Comparison of ENCODE assay signal across 6 cellular contexts in genomic region chr14:22822017-22822618, GRCh38. TPM values are rescaled to one million over a fixed set of nuclear protein-coding genes. Genes with fewer than 3 reads are reported as not detected.
DNase-seq lines count a peak whose midpoint lies in the region; ATAC-seq and TF ChIP-seq lines count a peak whose summit lies in the region.

No MANE protein-coding gene starts in this region.

- H3K27ac ChIP-seq in breast epithelium: peak overlapping the region; percentile 70 to 90

- no peak for DNase-seq in breast epithelium (ENCODE audit: low spot score in 2 of 2)
- no peak for DNase-seq in MCF 10A (ENCODE audit: unreplicated experiment)
- peak; percentile 77 for DNase-seq in iPS-NIHi11 (ENCODE audit: low spot score)
- DNase-seq in type B pancreatic cell (ENCODE audit: extremely low spot score, unreplicated experiment): no peak
- no peak for DNase-seq in cerebellum (ENCODE audit: low spot score)

- no TSS peak for BruUV-seq in MCF 10A (replicated peaks; lab: Mats Ljungman, UMichigan)

- CTCF ChIA-PET in MCF 10A (lab: Yijun Ruan, JAX): interaction anchor here (0.5 to 8.2 kb wide), 29 partner anchors 12 to 499 kb away, joined by 3 to 186 read pairs (median 5); partner anchors contain the start of genes MMP14 and MRPL52

- H3K27ac Mint-ChIP-seq in MCF 10A (ENCODE audit: low read depth, unreplicated experiment): no peak overlapping the region
- peak overlapping the region; percentile 87 for H3K27ac Mint-ChIP-seq in type B pancreatic cell

- H3K4me3 Mint-ChIP-seq in MCF 10A (ENCODE audit: unreplicated experiment) (no peak overlapping the region), type B pancreatic cell (peak overlapping the region; percentile 79)

- no peaks in the 10 kb centered on the region for H3K27me3 ChIP-seq in breast epithelium

- intact Hi-C loops in breast epithelium (cut with DNase I; ENCODE audit: low total_unique reads) (no loop called here), MCF 10A (cut with micrococcal nuclease) (loop anchor here (1.0 to 10.0 kb wide), 6 partner anchors 45 to 235 kb away; partner anchors contain the start of genes AJUBA and CDH24)

- POLR2A ChIA-PET in MCF 10A (lab: Yijun Ruan, JAX): interaction anchor here (0.6 to 4.9 kb wide), 6 partner anchors 17 to 381 kb away, joined by 3 to 69 read pairs (median 7); no protein-coding TSS in a partner anchor

- H3K4me1 Mint-ChIP-seq in MCF 10A (ENCODE audit: insufficient read depth, unreplicated experiment): peaks cover 19% of the 10 kb centered on the region
- peaks cover 38% of the 10 kb centered on the region for H3K4me1 Mint-ChIP-seq in type B pancreatic cell (ENCODE audit: unreplicated experiment)

- no peaks in the 10 kb centered on the region for H3K9me3 ChIP-seq in breast epithelium

- H3K36me3 ChIP-seq in breast epithelium: no peaks in the 10 kb centered on the region

- peak overlapping the region; percentile 43 to 68 (median 51) for H3K4me3 ChIP-seq in breast epithelium

- H3K9me3 Mint-ChIP-seq in MCF 10A (ENCODE audit: unreplicated experiment) (no peaks in the 10 kb centered on the region), type B pancreatic cell (no peaks in the 10 kb centered on the region)

- no peak for TF ChIP-seq POLR2A in breast epithelium (IDR thresholded peaks at IDR 0.05)

- H3K36me3 Mint-ChIP-seq in MCF 10A (ENCODE audit: insufficient read depth, unreplicated experiment) (no peaks in the 10 kb centered on the region), type B pancreatic cell (no peaks in the 10 kb centered on the region)

- H3K27me3 Mint-ChIP-seq in MCF 10A (ENCODE audit: insufficient read depth, unreplicated experiment): no peaks in the 10 kb centered on the region
- H3K27me3 Mint-ChIP-seq in type B pancreatic cell: peaks cover 22% of the 10 kb centered on the region

- TF ChIP-seq CTCF in breast epithelium (IDR thresholded peaks at IDR 0.05) (no peak), MCF 10A (IDR thresholded peaks at IDR 0.05; ENCODE audit: unreplicated experiment) (no peak), type B pancreatic cell (conservative IDR thresholded peaks at IDR 0.05) (no peak)

- peaks cover 0 to 5% of the 10 kb centered on the region in 2 donors for H3K4me1 ChIP-seq in breast epithelium

- ATAC-seq in HG02610 (IDR thresholded peaks at IDR 0.05; ENCODE audit: unreplicated experiment): no peak

RNA-seq across cellular contexts. Expression of gene SLC7A7, which starts 6.9 kb away (rescaled TPM):
- total RNA-seq in breast epithelium: 10 to 100 TPM; 17.4 to 46.4 (median 27.2) TPM
- 0.61 and 0.98 TPM in 2 replicates for total RNA-seq in MCF 10A (2022)
- 9.7 and 31.6 TPM in 2 replicates for total RNA-seq in type B pancreatic cell (ENCODE audit: low replicate concordance)
- 2.2 TPM for total RNA-seq in cerebellum

RNA-seq across cellular contexts. Expression of gene MRPL52, which starts 7.6 kb away (rescaled TPM):
- total RNA-seq in breast epithelium: 10 to 100 TPM; 22.7 to 39.4 (median 34.7) TPM
- 172 and 186 TPM in 2 replicates for total RNA-seq in MCF 10A (2022)
- 88.5 and 96.6 TPM in 2 replicates for total RNA-seq in type B pancreatic cell (ENCODE audit: low replicate concordance)
- total RNA-seq in cerebellum: 25.8 TPM

RNA-seq across cellular contexts. Expression of gene MMP14, which starts 14.3 kb away (rescaled TPM):
- total RNA-seq in breast epithelium (100 to 1,000 TPM in 2 of 3 donors, 10 to 100 TPM in 1; 84.4 to 361 (median 136) TPM), MCF 10A (2022) (71.5 and 78.6 TPM in 2 replicates), type B pancreatic cell (ENCODE audit: low replicate concordance) (115 and 137 TPM in 2 replicates), cerebellum (17.6 TPM)

RNA-seq across cellular contexts. Expression of gene LRP10, which starts 49.4 kb away (rescaled TPM):
- 10 to 100 TPM; 70.1 to 97.5 (median 82.3) TPM for total RNA-seq in breast epithelium
- 71.0 and 83.1 TPM in 2 replicates for total RNA-seq in MCF 10A (2022)
- 52.3 and 91.8 TPM in 2 replicates for total RNA-seq in type B pancreatic cell (ENCODE audit: low replicate concordance)
- 7.8 TPM for total RNA-seq in cerebellum

RNA-seq across cellular contexts. Expression of gene OXA1L, which starts 55.6 kb away (rescaled TPM):
- total RNA-seq in breast epithelium (100 to 1,000 TPM in 2 of 3 donors, 10 to 100 TPM in 1; 80.0 to 145 (median 101) TPM), MCF 10A (2022) (100 and 103 TPM in 2 replicates), type B pancreatic cell (ENCODE audit: low replicate concordance) (137 and 160 TPM in 2 replicates), cerebellum (46.3 TPM)
